ENCODE assay signal across 9 cellular contexts in genomic region chr17:58351182-58351581, GRCh38. TPM values are rescaled to one million over a fixed set of nuclear protein-coding genes. Genes with fewer than 3 reads are reported as not detected.
DNase-seq lines count a peak whose midpoint lies in the region; ATAC-seq and TF ChIP-seq lines count a peak whose summit lies in the region.
"Had no signal": no experiment of that assay in that cellular context is flagged by ENCODE, and none has a peak within 500 bp of the region (broad histone marks: within the 10 kb centered on the region; RNA-seq: fewer than 3 reads in every experiment).

No MANE protein-coding gene starts in this region.

- 56 to 67% (median 63%) methylated on average over 4 of the region's 4 CpGs for WGBS in ovary, 3 donors

- BruUV-seq in Caco-2 (replicated peaks; lab: Mats Ljungman, UMichigan) (TSS peak; percentile 15), PC-3 (replicated peaks; lab: Mats Ljungman, UMichigan) (no TSS peak)

- no peak overlapping the region for H3K27ac ChIP-seq in PC-3 (ENCODE audit: low read length)
- no peak overlapping the region for H3K27ac ChIP-seq in ovary

- no peaks in the 10 kb centered on the region for H3F3A ChIP-seq in PC-3 (ENCODE audit: low read length, unreplicated experiment)

- peak overlapping the region; percentile 94 for H3K9ac ChIP-seq in PC-3 (ENCODE audit: low read length)

- H3K36me3 ChIP-seq in Caco-2 (ENCODE audit: control insufficient read depth, insufficient read depth, low read length), result peaks cover 9% of the 10 kb centered on the region; the same call in 1 of the 2 replicates
- peaks cover 36% of the 10 kb centered on the region for H3K36me3 ChIP-seq in PC-3 (ENCODE audit: low read depth, low read length)
- H3K36me3 ChIP-seq in ovary, result no peaks in the 10 kb centered on the region

- no peaks in the 10 kb centered on the region for H4K20me1 ChIP-seq in PC-3 (ENCODE audit: low read length)

- H3K4me3 ChIP-seq in Caco-2 (ENCODE audit: low read depth, low read length), result peak overlapping the region; percentile 48
- H3K4me3 ChIP-seq in PC-3 (ENCODE audit: low read length), result peak overlapping the region; percentile 97
- H3K4me3 ChIP-seq in epithelial cell of proximal tubule (ENCODE audit: low read depth, low read length), result peak overlapping the region; percentile 94
- peak overlapping the region; percentile 89 for H3K4me3 ChIP-seq in ovary

- no peak for TF ChIP-seq CTCF in Caco-2 (IDR thresholded peaks at IDR 0.05; ENCODE audit: insufficient read depth in 1 of 2, low read depth in 1 of 2, low read length in 1 of 2, severe bottlenecking in 1 of 2, unreplicated experiment in 1 of 2)
- no peak for TF ChIP-seq CTCF in PC-3 (conservative IDR thresholded peaks at IDR 0.05; ENCODE audit: low read depth, low read length)
- no peak for TF ChIP-seq CTCF in epithelial cell of proximal tubule (conservative IDR thresholded peaks at IDR 0.05; ENCODE audit: low read depth, low read length)
- no peak for TF ChIP-seq CTCF in ovary (IDR thresholded peaks at IDR 0.05)

- H3K4me3 Mint-ChIP-seq in Caco-2 (ENCODE audit: unreplicated experiment), result peak overlapping the region; percentile 82

- H3K9me3 Mint-ChIP-seq in Caco-2 (ENCODE audit: unreplicated experiment), result no peaks in the 10 kb centered on the region

- DNase-seq in Caco-2, result no peak
- DNase-seq in PC-3, result no peak
- no peak for DNase-seq in epithelial cell of proximal tubule (ENCODE audit: low read depth)
- no peak for DNase-seq in ovary
- no peak for DNase-seq in left lobe of liver (ENCODE audit: low spot score)
- DNase-seq in DMS114 treated with DMSO at 0.1 percent for 48 hours (lab: John Stamatoyannopoulos, UW; ENCODE audit: unreplicated experiment), result no peak
- DNase-seq in posterior cingulate gyrus, result no peak
- DNase-seq: RPMI8226 had no signal

- TF ChIP-seq POLR2A in ovary (IDR thresholded peaks at IDR 0.05), result no peak

- H3K9me2 ChIP-seq in PC-3 (replicated peaks; ENCODE audit: low read length), result no peaks in the 10 kb centered on the region

- peaks cover 15% of the 10 kb centered on the region for H3K79me2 ChIP-seq in PC-3 (ENCODE audit: low read length)

- H3K36me3 Mint-ChIP-seq in Caco-2 (ENCODE audit: insufficient read depth, unreplicated experiment), result peaks cover 91% of the 10 kb centered on the region

- H3K27me3 ChIP-seq in Caco-2 (replicated peaks; ENCODE audit: control insufficient read depth, insufficient read depth, low read length), result no peaks in the 10 kb centered on the region
- no peaks in the 10 kb centered on the region for H3K27me3 ChIP-seq in PC-3 (ENCODE audit: low read length)
- H3K27me3 ChIP-seq in ovary, result no peaks in the 10 kb centered on the region

- no peaks in the 10 kb centered on the region for H3K9me3 ChIP-seq in Caco-2
- no peaks in the 10 kb centered on the region for H3K9me3 ChIP-seq in PC-3 (ENCODE audit: low read length)
- no peaks in the 10 kb centered on the region for H3K9me3 ChIP-seq in ovary

- POLR2A ChIA-PET in Caco-2 (lab: Charles Lee) (interaction anchor here (0.6 to 3.0 kb wide), 3 partner anchors 11 to 66 kb away, joined by 5 to 25 read pairs (median 17); partner anchors contain the start of gene RNF43), PC-3 (lab: Charles Lee; ENCODE audit: unreplicated experiment) (interaction anchor here (1.5 kb wide), 1 partner anchor 33 kb away, joined by 10 read pairs; no protein-coding TSS in a partner anchor)

- peaks cover 11% of the 10 kb centered on the region for H3K4me1 Mint-ChIP-seq in Caco-2 (ENCODE audit: low read depth, unreplicated experiment)

- CTCF ChIA-PET in Caco-2 (lab: Charles Lee), result interaction anchor here (0.8 to 3.5 kb wide), 3 partner anchors 12 to 66 kb away, joined by 3 to 29 read pairs (median 15); partner anchors contain the start of gene RNF43
- CTCF ChIA-PET in PC-3 (lab: Charles Lee), result interaction anchor here (0.7 to 2.4 kb wide), 3 partner anchors 34 to 164 kb away, joined by 8 to 41 read pairs (median 17); partner anchors contain the start of gene RNF43

- H3K4me1 ChIP-seq in Caco-2, result no peaks in the 10 kb centered on the region
- peaks cover 15% of the 10 kb centered on the region for H3K4me1 ChIP-seq in PC-3 (ENCODE audit: insufficient read depth, low read length)
- peaks cover 5% of the 10 kb centered on the region for H3K4me1 ChIP-seq in ovary (ENCODE audit: insufficient read depth)

- peak overlapping the region; percentile 81 for H3K27ac Mint-ChIP-seq in Caco-2 (ENCODE audit: unreplicated experiment)

- H2AFZ ChIP-seq in PC-3 (ENCODE audit: low read length), result no peak overlapping the region

- TF ChIP-seq EP300 in ovary (IDR thresholded peaks at IDR 0.05), result no peak

- ATAC-seq in PC-3 (no peak), left lobe of liver (no peak), GM18867 (IDR thresholded peaks at IDR 0.05; ENCODE audit: unreplicated experiment) (no peak)

- intact Hi-C loops in Caco-2 (cut with micrococcal nuclease; ENCODE audit: unreplicated experiment), result no loop called here
- intact Hi-C loops in PC-3 (cut with micrococcal nuclease), result loop anchor here (10.0 kb wide), 1 partner anchor 164 kb away; the partner anchor contains the start of gene MTMR4
- intact Hi-C loops in ovary (cut with DNase I), result no loop called here
- intact Hi-C loops in posterior cingulate gyrus (cut with DNase I), result loop anchor here (5.0 to 10.0 kb wide), 2 partner anchors 66 to 164 kb away; partner anchors contain the start of genes MTMR4 and RNF43

- H3K4me2 ChIP-seq in PC-3 (ENCODE audit: low read length), result peak overlapping the region; percentile 94

- H3K27me3 Mint-ChIP-seq in Caco-2 (ENCODE audit: insufficient read depth, unreplicated experiment), result no peaks in the 10 kb centered on the region

RNA-seq across cellular contexts. Expression of gene SUPT4H1, which starts 0.8 kb away (rescaled TPM):
- 70.9 and 71.4 TPM in 2 replicates for total RNA-seq in Caco-2 (2022)
- 100.0 and 116 TPM in 2 replicates for total RNA-seq in PC-3 (2014; rRNA removed)
- total RNA-seq in epithelial cell of proximal tubule, result 43.8 and 47.6 TPM in 2 replicates
- 10 to 100 TPM; 43.7 to 73.6 (median 50.0) TPM for total RNA-seq in ovary
- 100 to 1,000 TPM in 1 of 2 donors, 10 to 100 TPM in 1; 86.2 to 182 TPM for polyA plus RNA-seq in ovary
- 40.0 TPM for total RNA-seq in left lobe of liver

RNA-seq across cellular contexts. Expression of gene TSPOAP1, which starts 22.6 kb away (rescaled TPM):
- total RNA-seq in Caco-2 (2022) (6.0 and 7.4 TPM in 2 replicates), PC-3 (2014; rRNA removed) (4.3 and 8.3 TPM in 2 replicates), epithelial cell of proximal tubule (0.87 and 3.5 TPM in 2 replicates), ovary (10 to 100 TPM; 22.8 to 49.1 (median 37.5) TPM), left lobe of liver (6.5 TPM)
- 10 to 100 TPM in 1 of 2 donors, 1 to 10 TPM in 1; 8.3 to 46.2 TPM for polyA plus RNA-seq in ovary

Comparison
In these comparisons a context has a peak if more than half of its experiments do, and no peak if none do; other contexts are left out.
1. intact Hi-C loops: an anchor here in PC-3 (10.0 kb wide) and posterior cingulate gyrus (5.0 to 10.0 kb wide); none called in Caco-2 and ovary.